ENCODE assay signal across 25 cellular contexts in genomic region chr13:19763618-19764017, GRCh38. TPM values are rescaled to one million over a fixed set of nuclear protein-coding genes. Genes with fewer than 3 reads are reported as not detected.
DNase-seq lines count a peak whose midpoint lies in the region; ATAC-seq and FAIRE-seq lines count a peak whose summit lies in the region.
"Had no signal": no experiment of that assay in that cellular context is flagged by ENCODE, and none has a peak within 500 bp of the region (broad histone marks: within the 10 kb centered on the region; RNA-seq: fewer than 3 reads in every experiment).

No MANE protein-coding gene starts in this region.

- no peak for FAIRE-seq in RCC 7860 (lab: Jason Lieb, UNC)
- FAIRE-seq: islet of Langerhans had no signal

- H3K27me3 ChIP-seq in CD4-positive, CD25-positive, alpha-beta regulatory T cell (ENCODE audit: control insufficient read depth, insufficient read depth, low read length), result no peaks in the 10 kb centered on the region
- H3K27me3 ChIP-seq: MG63, upper lobe of left lung had no signal

- no peak overlapping the region for H3K27ac ChIP-seq in CD4-positive, CD25-positive, alpha-beta regulatory T cell (ENCODE audit: insufficient read depth, low read length, poor library complexity, severe bottlenecking)
- H3K27ac ChIP-seq: KMS-11, psoas muscle, upper lobe of left lung had no signal

- H3K4me3 ChIP-seq in CD4-positive, CD25-positive, alpha-beta regulatory T cell (ENCODE audit: low read depth, low read length), result no peak overlapping the region
- H3K4me3 ChIP-seq: MG63, psoas muscle, upper lobe of left lung had no signal

- peaks cover 52% of the 10 kb centered on the region for H3K36me3 ChIP-seq in CD4-positive, CD25-positive, alpha-beta regulatory T cell (ENCODE audit: control insufficient read depth, insufficient read depth, low read length)

- no peaks in the 10 kb centered on the region for H3K9me3 ChIP-seq in CD4-positive, CD25-positive, alpha-beta regulatory T cell (ENCODE audit: control insufficient read depth in 2 of 2, low read length in 2 of 2)
- H3K9me3 ChIP-seq: MG63, psoas muscle, upper lobe of left lung had no signal

- no peaks in the 10 kb centered on the region for H3K27me3 Mint-ChIP-seq in activated CD4-positive, alpha-beta T cell treated with anti-CD3 and anti-CD28 coated beads, Interleukin-2, amount 10 ng/mL, durations not matched to agents 24 days and 14 days
- no peaks in the 10 kb centered on the region for H3K27me3 Mint-ChIP-seq in CD4-positive, CD25-positive, alpha-beta regulatory T cell
- H3K27me3 Mint-ChIP-seq in activated T-helper 2 cell treated with anti-CD3 and anti-CD28 coated beads, Interferon-gamma antibody, Interleukin-2, Interleukin-4, amounts not matched to agents 10 μg/mL and 5 μg/mL and 100 μg/mL, durations not matched to agents 14 hours and 24 hours and 36 hours (ENCODE audit: low read depth), result no peaks in the 10 kb centered on the region
- H3K27me3 Mint-ChIP-seq in natural killer cell treated with Interleukin-12 subunit alpha and Interleukin-12 subunit beta and Interleukin-15 and Interleukin-18, amount 100 ng/mL, for 72 hours, result no peaks in the 10 kb centered on the region

- peaks cover 38% of the 10 kb centered on the region for H3K4me1 Mint-ChIP-seq in activated CD4-positive, alpha-beta T cell treated with anti-CD3 and anti-CD28 coated beads, Interleukin-2, amount 10 ng/mL, durations not matched to agents 24 days and 14 days
- H3K4me1 Mint-ChIP-seq in CD4-positive, CD25-positive, alpha-beta regulatory T cell, result peaks cover 39 to 78% (median 56%) of the 10 kb centered on the region in 4 donors
- H3K4me1 Mint-ChIP-seq in activated T-helper 2 cell treated with anti-CD3 and anti-CD28 coated beads, Interferon-gamma antibody, Interleukin-2, Interleukin-4, amounts not matched to agents 10 μg/mL and 5 μg/mL and 100 μg/mL, durations not matched to agents 14 hours and 24 hours and 36 hours (ENCODE audit: low read depth), result peaks cover 32% of the 10 kb centered on the region
- H3K4me1 Mint-ChIP-seq in natural killer cell treated with Interleukin-12 subunit alpha and Interleukin-12 subunit beta and Interleukin-15 and Interleukin-18, amount 100 ng/mL, for 72 hours (ENCODE audit: low read depth in 2 of 2), result peaks cover 27 to 34% of the 10 kb centered on the region in 2 donors

- intact Hi-C loops in activated CD4-positive, alpha-beta T cell treated with anti-CD3 and anti-CD28 coated beads, Interleukin-2, amount 10 ng/mL, durations not matched to agents 24 days and 14 days (cut with micrococcal nuclease), result no loop called here
- intact Hi-C loops in activated T-helper 2 cell treated with anti-CD3 and anti-CD28 coated beads, Interferon-gamma antibody, Interleukin-2, Interleukin-4, amounts not matched to agents 10 μg/mL and 5 μg/mL and 100 μg/mL, durations not matched to agents 14 hours and 24 hours and 36 hours (cut with micrococcal nuclease), result loop anchor here (5.0 kb wide), 1 partner anchor 99 kb away; the partner anchor contains the start of gene ZMYM5

- H3K4me3 Mint-ChIP-seq in activated CD4-positive, alpha-beta T cell treated with anti-CD3 and anti-CD28 coated beads, Interleukin-2, amount 10 ng/mL, durations not matched to agents 24 days and 14 days, result peak overlapping the region; percentile 23
- H3K4me3 Mint-ChIP-seq in CD4-positive, CD25-positive, alpha-beta regulatory T cell, result peak overlapping the region; percentile 27 to 65 (median 38)
- no peak overlapping the region for H3K4me3 Mint-ChIP-seq in activated T-helper 2 cell treated with anti-CD3 and anti-CD28 coated beads, Interferon-gamma antibody, Interleukin-2, Interleukin-4, amounts not matched to agents 10 μg/mL and 5 μg/mL and 100 μg/mL, durations not matched to agents 14 hours and 24 hours and 36 hours (ENCODE audit: low read depth)
- H3K4me3 Mint-ChIP-seq in natural killer cell treated with Interleukin-12 subunit alpha and Interleukin-12 subunit beta and Interleukin-15 and Interleukin-18, amount 100 ng/mL, for 72 hours, result no peak overlapping the region

- DNase-seq in activated CD4-positive, alpha-beta T cell treated with anti-CD3 and anti-CD28 coated beads, Interleukin-2, amount 10 ng/mL, durations not matched to agents 24 days and 14 days, result no peak
- no peak for DNase-seq in activated CD4-positive, alpha-beta T cell treated with anti-CD3 and anti-CD28 coated beads for 48 hours
- no peak for DNase-seq in CD4-positive, CD25-positive, alpha-beta regulatory T cell
- DNase-seq in activated T-helper 2 cell treated with anti-CD3 and anti-CD28 coated beads, Interferon-gamma antibody, Interleukin-2, Interleukin-4, amounts not matched to agents 10 μg/mL and 5 μg/mL and 100 μg/mL, durations not matched to agents 14 hours and 24 hours and 36 hours (ENCODE audit: low spot score), result no peak
- no peak for DNase-seq in natural killer cell treated with Interleukin-12 subunit alpha and Interleukin-12 subunit beta and Interleukin-15 and Interleukin-18, amount 100 ng/mL, for 72 hours (ENCODE audit: low spot score)
- DNase-seq in RCC 7860 (ENCODE audit: low spot score) (no peak), GOT3 (lab: John Stamatoyannopoulos, UW) (no peak)
- DNase-seq: caudate nucleus; DMS79 treated with DMSO at 0.1 percent for 48 hours; GDM1; mesenchymal stem cell; MG63; NCI-H1105; NCI-H2029 treated with DMSO at 0.1 percent for 48 hours; NCI-H524 treated with DMSO at 0.1 percent for 48 hours; psoas muscle; SHP77; stimulated activated CD4-positive, alpha-beta T cell treated with anti-CD3 and anti-CD28 coated beads, Interleukin-15, amount 100 ng/mL, for 24 hours; stimulated activated CD4-positive, alpha-beta T cell treated with anti-CD3 and anti-CD28 coated beads, Interleukin-4, amount 100 ng/mL, for 4 hours; upper lobe of left lung had no signal

- H3K27ac Mint-ChIP-seq in activated CD4-positive, alpha-beta T cell treated with anti-CD3 and anti-CD28 coated beads, Interleukin-2, amount 10 ng/mL, durations not matched to agents 24 days and 14 days, result peak overlapping the region; percentile 54
- H3K27ac Mint-ChIP-seq in CD4-positive, CD25-positive, alpha-beta regulatory T cell, result peak overlapping the region in 1 of 3 donors; percentile 52
- H3K27ac Mint-ChIP-seq in activated T-helper 2 cell treated with anti-CD3 and anti-CD28 coated beads, Interferon-gamma antibody, Interleukin-2, Interleukin-4, amounts not matched to agents 10 μg/mL and 5 μg/mL and 100 μg/mL, durations not matched to agents 14 hours and 24 hours and 36 hours, result peak overlapping the region; percentile 33
- peak overlapping the region; percentile 21 to 57 for H3K27ac Mint-ChIP-seq in natural killer cell treated with Interleukin-12 subunit alpha and Interleukin-12 subunit beta and Interleukin-15 and Interleukin-18, amount 100 ng/mL, for 72 hours

- H3K4me1 ChIP-seq in CD4-positive, CD25-positive, alpha-beta regulatory T cell (ENCODE audit: control insufficient read depth, insufficient read depth, low read length, poor library complexity, severe bottlenecking), result peaks cover 51% of the 10 kb centered on the region

- no peak for ATAC-seq in CD4-positive, CD25-positive, alpha-beta regulatory T cell (ENCODE audit: low read depth in 2 of 2)
- ATAC-seq in natural killer cell treated with Interleukin-12 subunit alpha and Interleukin-12 subunit beta and Interleukin-15 and Interleukin-18, amount 100 ng/mL, for 72 hours, result no peak
- ATAC-seq in GM18502 (IDR thresholded peaks at IDR 0.05; ENCODE audit: poor library complexity, unreplicated experiment), result no peak
- ATAC-seq: HCT116, left lobe of liver had no signal

- H3K36me3 Mint-ChIP-seq in activated CD4-positive, alpha-beta T cell treated with anti-CD3 and anti-CD28 coated beads, Interleukin-2, amount 10 ng/mL, durations not matched to agents 24 days and 14 days (ENCODE audit: low read depth), result peaks cover 57% of the 10 kb centered on the region
- H3K36me3 Mint-ChIP-seq in CD4-positive, CD25-positive, alpha-beta regulatory T cell, result peaks cover 29% of the 10 kb centered on the region
- H3K36me3 Mint-ChIP-seq in activated T-helper 2 cell treated with anti-CD3 and anti-CD28 coated beads, Interferon-gamma antibody, Interleukin-2, Interleukin-4, amounts not matched to agents 10 μg/mL and 5 μg/mL and 100 μg/mL, durations not matched to agents 14 hours and 24 hours and 36 hours (ENCODE audit: low read depth), result peaks cover 79% of the 10 kb centered on the region
- H3K36me3 Mint-ChIP-seq in natural killer cell treated with Interleukin-12 subunit alpha and Interleukin-12 subunit beta and Interleukin-15 and Interleukin-18, amount 100 ng/mL, for 72 hours, result peaks cover 11% of the 10 kb centered on the region

- no peaks in the 10 kb centered on the region for H3K9me3 Mint-ChIP-seq in activated CD4-positive, alpha-beta T cell treated with anti-CD3 and anti-CD28 coated beads, Interleukin-2, amount 10 ng/mL, durations not matched to agents 24 days and 14 days
- peaks cover 0 to 1% (median 0%) of the 10 kb centered on the region in 7 donors for H3K9me3 Mint-ChIP-seq in CD4-positive, CD25-positive, alpha-beta regulatory T cell
- H3K9me3 Mint-ChIP-seq in activated T-helper 2 cell treated with anti-CD3 and anti-CD28 coated beads, Interferon-gamma antibody, Interleukin-2, Interleukin-4, amounts not matched to agents 10 μg/mL and 5 μg/mL and 100 μg/mL, durations not matched to agents 14 hours and 24 hours and 36 hours, result no peaks in the 10 kb centered on the region
- no peaks in the 10 kb centered on the region for H3K9me3 Mint-ChIP-seq in natural killer cell treated with Interleukin-12 subunit alpha and Interleukin-12 subunit beta and Interleukin-15 and Interleukin-18, amount 100 ng/mL, for 72 hours

RNA-seq across cellular contexts. Expression of gene PSPC1, which starts 19.1 kb away (rescaled TPM):
- 71.8 and 73.3 TPM in 2 replicates for total RNA-seq in activated CD4-positive, alpha-beta T cell treated with anti-CD3 and anti-CD28 coated beads, Interleukin-2, amount 10 ng/mL, durations not matched to agents 24 days and 14 days
- 107 TPM for total RNA-seq in CD4-positive, CD25-positive, alpha-beta regulatory T cell
- 10 to 100 TPM; 24.4 to 36.0 (median 29.9) TPM for polyA plus RNA-seq in CD4-positive, CD25-positive, alpha-beta regulatory T cell
- 68.8 and 69.0 TPM in 2 replicates for total RNA-seq in activated T-helper 2 cell treated with anti-CD3 and anti-CD28 coated beads, Interferon-gamma antibody, Interleukin-2, Interleukin-4, amounts not matched to agents 10 μg/mL and 5 μg/mL and 100 μg/mL, durations not matched to agents 14 hours and 24 hours and 36 hours
- total RNA-seq in natural killer cell treated with Interleukin-12 subunit alpha and Interleukin-12 subunit beta and Interleukin-15 and Interleukin-18, amount 100 ng/mL, for 72 hours, result 100 to 1,000 TPM in 1 of 2 donors, 10 to 100 TPM in 1; 84.5 to 128 TPM

Comparison
In these comparisons a context has a peak if more than half of its experiments do, and no peak if none do; other contexts are left out.
1. H3K4me3 Mint-ChIP-seq: peak in activated CD4-positive, alpha-beta T cell treated with anti-CD3 and anti-CD28 coated beads, Interleukin-2, amount 10 ng/mL, durations not matched to agents 24 days and 14 days (single experiment) and CD4-positive, CD25-positive, alpha-beta regulatory T cell (4 of 4); none in activated T-helper 2 cell treated with anti-CD3 and anti-CD28 coated beads, Interferon-gamma antibody, Interleukin-2, Interleukin-4, amounts not matched to agents 10 μg/mL and 5 μg/mL and 100 μg/mL, durations not matched to agents 14 hours and 24 hours and 36 hours (single experiment) and natural killer cell treated with Interleukin-12 subunit alpha and Interleukin-12 subunit beta and Interleukin-15 and Interleukin-18, amount 100 ng/mL, for 72 hours (single experiment).